ENCODE assay signal across 8 cellular contexts in genomic region chr1:231422798-231423309, GRCh38. TPM values are rescaled to one million over a fixed set of nuclear protein-coding genes. Genes with fewer than 3 reads are reported as not detected.
DNase-seq lines count a peak whose midpoint lies in the region; ATAC-seq, FAIRE-seq and TF ChIP-seq lines count a peak whose summit lies in the region.

No MANE protein-coding gene starts in this region.

- H3K36me3 ChIP-seq in astrocyte (ENCODE audit: insufficient read depth, low read length) (no peaks in the 10 kb centered on the region), tibial nerve (no peaks in the 10 kb centered on the region)

- no peak for DNase-seq in activated T-cell treated with anti-CD3 and anti-CD28 coated beads, Interleukin-2, amount 50 U/mL, for 24 hours
- no peak for DNase-seq in activated T-cell treated with anti-CD3 and anti-CD28 coated beads, Interleukin-2, amount 50 U/mL, for 48 hours
- no peak for DNase-seq in astrocyte (ENCODE audit: low read depth)
- no peak for DNase-seq in lower leg skin (ENCODE audit: low spot score in 2 of 2)
- DNase-seq in tibial nerve (ENCODE audit: low spot score in 2 of 2), result no peak
- DNase-seq in NCI-H2171 treated with DMSO at 0.1 percent for 48 hours (lab: John Stamatoyannopoulos, UW), result no peak

- no peak for TF ChIP-seq POLR2A in lower leg skin (IDR thresholded peaks at IDR 0.05)
- no peak for TF ChIP-seq POLR2A in tibial nerve (IDR thresholded peaks at IDR 0.05)

- H3K4me1 Mint-ChIP-seq in activated T-cell treated with anti-CD3 and anti-CD28 coated beads, Interleukin-2, amount 50 U/mL, for 24 hours (ENCODE audit: low read depth), result peaks cover 32% of the 10 kb centered on the region
- H3K4me1 Mint-ChIP-seq in astrocyte (ENCODE audit: low read depth, unreplicated experiment), result peaks cover 10% of the 10 kb centered on the region

- peak overlapping the region; percentile 86 for H3K9ac ChIP-seq in astrocyte (ENCODE audit: low read length)

- peak overlapping the region; percentile 76 for H3K27ac ChIP-seq in astrocyte (ENCODE audit: low read depth, low read length)
- peak overlapping the region; percentile 89 to 98 (median 98) for H3K27ac ChIP-seq in tibial nerve

- H3K27ac Mint-ChIP-seq in activated T-cell treated with anti-CD3 and anti-CD28 coated beads, Interleukin-2, amount 50 U/mL, for 24 hours, result peak overlapping the region; percentile 93
- peak overlapping the region; percentile 78 for H3K27ac Mint-ChIP-seq in astrocyte (ENCODE audit: unreplicated experiment)

- H3K4me3 ChIP-seq in astrocyte (ENCODE audit: insufficient read depth, low read depth, low read length), result peak overlapping the region; percentile 69
- peak overlapping the region; percentile 53 for H3K4me3 ChIP-seq in lower leg skin (ENCODE audit: low read depth, poor library complexity, severe bottlenecking)
- peak overlapping the region; percentile 67 to 91 (median 80) for H3K4me3 ChIP-seq in tibial nerve

- no peak for FAIRE-seq in astrocyte (lab: Jason Lieb, UNC)

- H3K79me2 ChIP-seq in astrocyte (ENCODE audit: insufficient read depth, low read length), result peaks cover 35% of the 10 kb centered on the region

- TF ChIP-seq CTCF in astrocyte (IDR thresholded peaks at IDR 0.05; ENCODE audit: insufficient read depth, low read depth, low read length) (no peak), lower leg skin (IDR thresholded peaks at IDR 0.05) (no peak), tibial nerve (IDR thresholded peaks at IDR 0.05) (no peak)

- H3K9me3 ChIP-seq in astrocyte (ENCODE audit: insufficient read depth, low read depth, low read length), result no peaks in the 10 kb centered on the region
- H3K9me3 ChIP-seq in tibial nerve, result no peaks in the 10 kb centered on the region

- no peaks in the 10 kb centered on the region for H3K9me3 Mint-ChIP-seq in activated T-cell treated with anti-CD3 and anti-CD28 coated beads, Interleukin-2, amount 50 U/mL, for 24 hours
- H3K9me3 Mint-ChIP-seq in astrocyte (ENCODE audit: unreplicated experiment), result no peaks in the 10 kb centered on the region

- no peaks in the 10 kb centered on the region for H3K27me3 Mint-ChIP-seq in activated T-cell treated with anti-CD3 and anti-CD28 coated beads, Interleukin-2, amount 50 U/mL, for 24 hours
- no peaks in the 10 kb centered on the region for H3K27me3 Mint-ChIP-seq in astrocyte (ENCODE audit: low read depth, unreplicated experiment)

- H3K36me3 Mint-ChIP-seq in activated T-cell treated with anti-CD3 and anti-CD28 coated beads, Interleukin-2, amount 50 U/mL, for 24 hours (ENCODE audit: low read depth), result peaks cover 28% of the 10 kb centered on the region
- peaks cover 2% of the 10 kb centered on the region for H3K36me3 Mint-ChIP-seq in astrocyte (ENCODE audit: low read depth, unreplicated experiment)

- peak overlapping the region; percentile 82 for H3K4me2 ChIP-seq in astrocyte (ENCODE audit: low read length)

- peak overlapping the region; percentile 80 for H3K4me3 Mint-ChIP-seq in activated T-cell treated with anti-CD3 and anti-CD28 coated beads, Interleukin-2, amount 50 U/mL, for 24 hours
- peak overlapping the region; percentile 92 for H3K4me3 Mint-ChIP-seq in astrocyte (ENCODE audit: unreplicated experiment)

- intact Hi-C loops in lower leg skin (cut with DNase I; ENCODE audit: low total_unique reads), result no loop called here

- peaks cover 33% of the 10 kb centered on the region for H4K20me1 ChIP-seq in astrocyte (ENCODE audit: insufficient read depth, low read length)

- peaks cover 17% of the 10 kb centered on the region for H3K4me1 ChIP-seq in astrocyte (ENCODE audit: insufficient read depth, low read length)
- peaks cover 0 to 50% (median 17%) of the 10 kb centered on the region in 4 donors for H3K4me1 ChIP-seq in tibial nerve

- WGBS in lower leg skin, 2 donors, result 28 to 33% methylated on average over 8 of the region's 8 CpGs
- 21 to 23% methylated on average over 8 of the region's 8 CpGs for WGBS in tibial nerve, 2 donors

- H2AFZ ChIP-seq in astrocyte (ENCODE audit: low read depth, low read length), result peak overlapping the region; percentile 89

- H3K27me3 ChIP-seq in astrocyte (ENCODE audit: insufficient read depth, low read length) (no peaks in the 10 kb centered on the region), tibial nerve (no peaks in the 10 kb centered on the region)

- TF ChIP-seq EP300 in tibial nerve (IDR thresholded peaks at IDR 0.05), result no peak

- ATAC-seq in GM21447 (IDR thresholded peaks at IDR 0.05; ENCODE audit: unreplicated experiment), result no peak
- ATAC-seq in GM18520 (IDR thresholded peaks at IDR 0.05; ENCODE audit: unreplicated experiment), result no peak

RNA-seq across cellular contexts. Expression of gene EGLN1, which starts 0.8 kb away (rescaled TPM):
- total RNA-seq in astrocyte (34.5 and 35.5 TPM in 2 replicates), lower leg skin (10 to 100 TPM; 53.3 to 75.0 (median 54.2) TPM), tibial nerve (10 to 100 TPM; 53.2 to 76.7 (median 60.1) TPM)
